10 cellular contexts compared by ENCODE assay signal in the genomic region with DNA sequence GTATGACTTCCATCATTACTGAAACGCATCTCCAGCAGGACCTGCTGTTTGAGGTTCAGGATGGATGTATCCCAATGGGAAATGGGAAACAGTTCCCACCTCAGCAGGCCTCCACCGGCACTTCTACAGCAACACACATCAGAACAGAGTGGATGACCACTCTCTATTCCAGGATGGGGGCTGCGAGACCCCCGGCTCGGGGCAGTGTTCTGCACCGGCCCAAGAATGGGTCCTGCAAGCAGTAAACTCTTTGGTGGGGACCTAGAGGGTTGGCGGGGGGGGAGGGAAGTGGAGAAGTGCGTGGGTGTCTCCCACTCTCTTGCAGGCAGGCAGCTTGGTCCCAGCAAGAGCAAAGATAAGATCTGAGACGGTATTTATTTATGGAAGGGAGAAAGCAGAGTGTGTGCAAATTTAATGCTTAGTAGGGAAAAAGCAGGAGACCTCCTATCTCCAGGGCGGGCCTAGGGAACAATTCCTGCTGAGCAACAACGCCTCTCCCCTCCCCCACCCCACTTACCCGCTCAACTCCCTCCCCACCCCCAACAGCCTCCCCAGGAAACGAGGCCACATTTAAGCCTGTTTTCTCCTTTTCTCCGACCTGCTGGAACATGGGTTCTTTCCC. TPM values are rescaled to one million over a fixed set of nuclear protein-coding genes. Genes with fewer than 3 reads are reported as not detected.
A peak's percentile ranks its signal among the peaks of the same experiment; 100 is the strongest.
DNase-seq lines count a peak whose midpoint lies in the region; ATAC-seq, FAIRE-seq and TF ChIP-seq lines count a peak whose summit lies in the region.
"Had no signal": no experiment of that assay in that cellular context is flagged by ENCODE, and none has a peak within 500 bp of the region (broad histone marks: within the 10 kb centered on the region; RNA-seq: fewer than 3 reads in every experiment).

No MANE protein-coding gene starts in this region.

- no peak for TF ChIP-seq EP300 in sigmoid colon (IDR thresholded peaks at IDR 0.05)

- H3K27ac Mint-ChIP-seq in activated T-helper 1 cell treated with anti-CD3 and anti-CD28 coated beads, Interleukin-12 subunit alpha, Interleukin-12 subunit beta, Interleukin-2, Interleukin-4 antibody, amounts not matched to agents 30 ng/mL and 10 ng/mL and 1 ng/mL, durations not matched to agents 14 hours and 24 hours and 36 hours: peak overlapping the region; percentile 23
- H3K27ac Mint-ChIP-seq in HFFc6: no peak overlapping the region

- ATAC-seq in HG02588 (IDR thresholded peaks at IDR 0.05; ENCODE audit: unreplicated experiment) (no peak), GM21528 (IDR thresholded peaks at IDR 0.05; ENCODE audit: low FRiP score, unreplicated experiment) (no peak)

- H3K9me3 ChIP-seq in iPS DF 6.9 (ENCODE audit: control insufficient read depth, insufficient read depth, low read length): no peaks in the 10 kb centered on the region
- H3K9me3 ChIP-seq in sigmoid colon: no peaks in the 10 kb centered on the region

- no peak for TF ChIP-seq POLR2A in GM12891 (IDR thresholded peaks at IDR 0.05; ENCODE audit: low read depth, low read length)
- TF ChIP-seq POLR2A in sigmoid colon (IDR thresholded peaks at IDR 0.05): no peak

- no peaks in the 10 kb centered on the region for H3K9me3 Mint-ChIP-seq in activated T-helper 1 cell treated with anti-CD3 and anti-CD28 coated beads, Interleukin-12 subunit alpha, Interleukin-12 subunit beta, Interleukin-2, Interleukin-4 antibody, amounts not matched to agents 30 ng/mL and 10 ng/mL and 1 ng/mL, durations not matched to agents 14 hours and 24 hours and 36 hours
- H3K9me3 Mint-ChIP-seq in HFFc6: no peaks in the 10 kb centered on the region

- DNase-seq in GM12891 (ENCODE audit: insufficient read length, low spot score) (no peak), iPS DF 6.9 (ENCODE audit: low read depth, low spot score) (no peak), sigmoid colon (no peak), HFFc6 (no peak), DMS114 treated with DMSO at 0.1 percent for 48 hours (lab: John Stamatoyannopoulos, UW; ENCODE audit: unreplicated experiment) (no peak)
- no peak for DNase-seq in activated T-helper 1 cell treated with anti-CD3 and anti-CD28 coated beads, Interleukin-12 subunit alpha, Interleukin-12 subunit beta, Interleukin-2, Interleukin-4 antibody, amounts not matched to agents 30 ng/mL and 10 ng/mL and 1 ng/mL, durations not matched to agents 14 hours and 24 hours and 36 hours (ENCODE audit: low spot score)
- DNase-seq: effector CD8-positive, alpha-beta T cell had no signal

- no CpG with 5 or more reads among the region's 14 CpGs for WGBS in iPS DF 6.9 (ENCODE audit: insufficient coverage, insufficient read length)
- 76 to 77% methylated on average over 14 of the region's 14 CpGs for whole genome bisulfite sequencing in sigmoid colon, 2 donors

- H3K4me3 ChIP-seq in iPS DF 6.9 (ENCODE audit: low read length) (peak overlapping the region; percentile 49; the same call in 1 of the 2 replicates), sigmoid colon (peak overlapping the region in 1 of 4 donors; percentile 66)

- H3K36me3 ChIP-seq in iPS DF 6.9 (ENCODE audit: control insufficient read depth, insufficient read depth, low read length) (no peaks in the 10 kb centered on the region), sigmoid colon (no peaks in the 10 kb centered on the region)

- peak overlapping the region; percentile 96 for H3K4me3 Mint-ChIP-seq in activated T-helper 1 cell treated with anti-CD3 and anti-CD28 coated beads, Interleukin-12 subunit alpha, Interleukin-12 subunit beta, Interleukin-2, Interleukin-4 antibody, amounts not matched to agents 30 ng/mL and 10 ng/mL and 1 ng/mL, durations not matched to agents 14 hours and 24 hours and 36 hours
- no peak overlapping the region for H3K4me3 Mint-ChIP-seq in HFFc6

- no peak overlapping the region for H3K27ac ChIP-seq in iPS DF 6.9 (ENCODE audit: low read length)
- H3K27ac ChIP-seq in sigmoid colon: peak overlapping the region in 3 of 4 donors; percentile 56 to 80 (median 78)

- peaks cover 47% of the 10 kb centered on the region for H3K4me1 Mint-ChIP-seq in activated T-helper 1 cell treated with anti-CD3 and anti-CD28 coated beads, Interleukin-12 subunit alpha, Interleukin-12 subunit beta, Interleukin-2, Interleukin-4 antibody, amounts not matched to agents 30 ng/mL and 10 ng/mL and 1 ng/mL, durations not matched to agents 14 hours and 24 hours and 36 hours (ENCODE audit: low read depth)
- peaks cover 18% of the 10 kb centered on the region for H3K4me1 Mint-ChIP-seq in HFFc6 (ENCODE audit: low read depth)

- TF ChIP-seq CTCF in sigmoid colon (IDR thresholded peaks at IDR 0.05): no peak
- no peak for TF ChIP-seq CTCF in HFFc6 (IDR thresholded peaks at IDR 0.05)

- H3K27me3 ChIP-seq in iPS DF 6.9 (ENCODE audit: control insufficient read depth, insufficient read depth, low read length) (peaks cover 7% of the 10 kb centered on the region; the same call in 1 of the 2 replicates), sigmoid colon (peaks cover 10 to 47% (median 37%) of the 10 kb centered on the region in 3 donors)

- peaks cover 7% of the 10 kb centered on the region for H3K4me1 ChIP-seq in iPS DF 6.9 (ENCODE audit: control insufficient read depth, insufficient read depth, low read length)
- peaks cover 0 to 45% (median 40%) of the 10 kb centered on the region in 4 donors for H3K4me1 ChIP-seq in sigmoid colon

- H3K36me3 Mint-ChIP-seq in activated T-helper 1 cell treated with anti-CD3 and anti-CD28 coated beads, Interleukin-12 subunit alpha, Interleukin-12 subunit beta, Interleukin-2, Interleukin-4 antibody, amounts not matched to agents 30 ng/mL and 10 ng/mL and 1 ng/mL, durations not matched to agents 14 hours and 24 hours and 36 hours (ENCODE audit: low read depth): peaks cover 30% of the 10 kb centered on the region
- no peaks in the 10 kb centered on the region for H3K36me3 Mint-ChIP-seq in HFFc6 (ENCODE audit: low read depth)

- peaks cover 4% of the 10 kb centered on the region for H3K27me3 Mint-ChIP-seq in activated T-helper 1 cell treated with anti-CD3 and anti-CD28 coated beads, Interleukin-12 subunit alpha, Interleukin-12 subunit beta, Interleukin-2, Interleukin-4 antibody, amounts not matched to agents 30 ng/mL and 10 ng/mL and 1 ng/mL, durations not matched to agents 14 hours and 24 hours and 36 hours (ENCODE audit: insufficient read depth)
- H3K27me3 Mint-ChIP-seq in HFFc6 (ENCODE audit: insufficient read depth): peaks cover 21% of the 10 kb centered on the region

- intact Hi-C loops in activated T-helper 1 cell treated with anti-CD3 and anti-CD28 coated beads, Interleukin-12 subunit alpha, Interleukin-12 subunit beta, Interleukin-2, Interleukin-4 antibody, amounts not matched to agents 30 ng/mL and 10 ng/mL and 1 ng/mL, durations not matched to agents 14 hours and 24 hours and 36 hours (cut with micrococcal nuclease): no loop called here
- intact Hi-C loops in sigmoid colon (cut with DNase I): loop anchor here (5.0 kb wide), 1 partner anchor 320 kb away; no protein-coding TSS in a partner anchor

- peak; percentile 5 for FAIRE-seq in GM12891 (lab: Jason Lieb, UNC)
- FAIRE-seq: H54 had no signal

TF ChIP-seq in GM12891, 5 proteins besides CTCF, POLR2A, EP300 and RAD21:
- no peak for TF ChIP-seq POLR2AphosphoS5 (IDR thresholded peaks at IDR 0.05; ENCODE audit: low read depth, low read length)
- TF ChIP-seq TAF1 (IDR thresholded peaks at IDR 0.05; ENCODE audit: low read depth, low read length): no peak
- TF ChIP-seq SPI1 (IDR thresholded peaks at IDR 0.05; ENCODE audit: low read depth, low read length): no peak
- no peak for TF ChIP-seq PAX5 (IDR thresholded peaks at IDR 0.05; ENCODE audit: insufficient read depth, low read length, severe bottlenecking)
- TF ChIP-seq POU2F2 (IDR thresholded peaks at IDR 0.05; ENCODE audit: low read depth, low read length): no peak

RNA-seq across cellular contexts. Expression of gene SFMBT2, which starts 4.0 kb away (rescaled TPM):
- polyA plus RNA-seq in GM12891 (2012; ENCODE audit: low read depth, missing spikeins): 9.5 TPM
- total RNA-seq in activated T-helper 1 cell treated with anti-CD3 and anti-CD28 coated beads, Interleukin-12 subunit alpha, Interleukin-12 subunit beta, Interleukin-2, Interleukin-4 antibody, amounts not matched to agents 30 ng/mL and 10 ng/mL and 1 ng/mL, durations not matched to agents 14 hours and 24 hours and 36 hours: 38.3 and 39.1 TPM in 2 replicates
- 1 to 10 TPM; 4.2 to 6.4 (median 4.9) TPM for total RNA-seq in sigmoid colon
- 1 to 10 TPM in 2 of 3 donors, under 1 TPM in 1; 0.60 to 3.2 (median 1.2) TPM for polyA plus RNA-seq in sigmoid colon
- total RNA-seq in HFFc6 (2021; fragmentation: NEBNext Ultra II Directional; extraction: Animal tissue kit (Norgen Biotek cat#: 25700)): under 1 TPM; 0.03 to 0.12 (median 0.06) TPM

Comparison
In these comparisons a context has a peak if more than half of its experiments do, and no peak if none do; other contexts are left out.
1. RNA of gene SFMBT2, which starts 4.0 kb away (total RNA-seq): 38.3 to 39.1 TPM in activated T-helper 1 cell treated with anti-CD3 and anti-CD28 coated beads, Interleukin-12 subunit alpha, Interleukin-12 subunit beta, Interleukin-2, Interleukin-4 antibody, amounts not matched to agents 30 ng/mL and 10 ng/mL and 1 ng/mL, durations not matched to agents 14 hours and 24 hours and 36 hours and 4.2 to 6.4 TPM in sigmoid colon; 0.03 to 0.12 TPM in HFFc6; every median in the first group is over 4 times any median in the second.